In genomic region chr22:38504731-38505594, GRCh38 we compare ENCODE assay signal across 8 cellular contexts. TPM values are rescaled to one million over a fixed set of nuclear protein-coding genes. Genes with fewer than 3 reads are reported as not detected.
DNase-seq lines count a peak whose midpoint lies in the region; TF ChIP-seq lines count a peak whose summit lies in the region.

No MANE protein-coding gene starts in this region.

- peaks cover 6% of the 10 kb centered on the region for H3K36me3 ChIP-seq in parathyroid adenoma (ENCODE audit: control insufficient read depth, insufficient read depth, low read length)
- H3K36me3 ChIP-seq in urinary bladder (ENCODE audit: insufficient read depth) = peaks cover 3% of the 10 kb centered on the region

- peak overlapping the region; percentile 93 for H2AFZ ChIP-seq in parathyroid adenoma

- in situ Hi-C loops in GM13977 (cut with MboI; ENCODE audit: low pct_unique_long_range_greater_than_20kb, low sequenced_read_pairs, unreplicated experiment) = no loop called here

- H3K27me3 ChIP-seq in parathyroid adenoma (ENCODE audit: control insufficient read depth, insufficient read depth, low read length) = no peaks in the 10 kb centered on the region

- TF ChIP-seq CTCF in GM13977 (IDR thresholded peaks at IDR 0.05; ENCODE audit: extremely low read depth, insufficient read depth, missing control alignments) (no peak), fibroblast of the aortic adventitia (IDR thresholded peaks at IDR 0.05; ENCODE audit: insufficient read depth, low read length) (no peak), parathyroid adenoma (IDR thresholded peaks at IDR 0.05) (no peak)

- H3K4me3 ChIP-seq in fibroblast of the aortic adventitia (ENCODE audit: low read depth, low read length) (peak overlapping the region; percentile 89), parathyroid adenoma (ENCODE audit: low read depth, low read length) (peak overlapping the region; percentile 97), urinary bladder (ENCODE audit: low read depth, low read length) (peak overlapping the region; percentile 79)

- peaks cover 16% of the 10 kb centered on the region for H3K4me1 ChIP-seq in parathyroid adenoma
- no peaks in the 10 kb centered on the region for H3K4me1 ChIP-seq in urinary bladder (ENCODE audit: insufficient read depth)

- 1% methylated on average over 40 of the region's 40 CpGs for WGBS in urinary bladder

- peak overlapping the region; percentile 100 for H3K27ac ChIP-seq in parathyroid adenoma
- peak overlapping the region; percentile 100 for H3K27ac ChIP-seq in urinary bladder (ENCODE audit: low read depth)

- peaks cover 34% of the 10 kb centered on the region for H3K79me2 ChIP-seq in parathyroid adenoma

- no peaks in the 10 kb centered on the region for H3K9me3 ChIP-seq in parathyroid adenoma (ENCODE audit: control insufficient read depth, low read length)

- H3K9ac ChIP-seq in parathyroid adenoma = peak overlapping the region; percentile 100

- DNase-seq in GM13977 (ENCODE audit: low spot score) (peak; percentile 55), NCI-H82 treated with DMSO at 0.1 percent for 48 hours (lab: John Stamatoyannopoulos, UW; ENCODE audit: unreplicated experiment) (peak; percentile 7), fibroblast of the aortic adventitia (ENCODE audit: low read depth) (no peak), NCI-H446 (lab: John Stamatoyannopoulos, UW) (no peak), GOT3 (lab: John Stamatoyannopoulos, UW) (no peak)
- peak; percentile 61 for DNase-seq in activated T-cell treated with anti-CD3 and anti-CD28 coated beads, Interleukin-2, amount 50 U/mL, for 1 hour

- H3K4me2 ChIP-seq in parathyroid adenoma (ENCODE audit: low read length) = peak overlapping the region; percentile 88

RNA-seq across cellular contexts. Expression of gene DDX17, which starts 1.1 kb away (rescaled TPM):
- total RNA-seq in fibroblast of the aortic adventitia (ENCODE audit: low replicate concordance) (322 and 701 TPM in 2 replicates), urinary bladder (653 TPM)
- 221 TPM for polyA plus RNA-seq in urinary bladder

RNA-seq across cellular contexts. Expression of gene KDELR3, which starts 37.1 kb away (rescaled TPM):
- total RNA-seq in fibroblast of the aortic adventitia (ENCODE audit: low replicate concordance) = 22.1 and 183 TPM in 2 replicates
- total RNA-seq in urinary bladder = 75.7 TPM
- polyA plus RNA-seq in urinary bladder = 4.7 TPM

RNA-seq across cellular contexts. Expression of gene KCNJ4, which starts 50.0 kb away (rescaled TPM):
- total RNA-seq in fibroblast of the aortic adventitia (ENCODE audit: low replicate concordance) (not detected in 2 replicates), urinary bladder (not detected)
- not detected for polyA plus RNA-seq in urinary bladder

Comparison
In these comparisons a context has a peak if more than half of its experiments do, and no peak if none do; other contexts are left out.
1. DNase-seq: peak in GM13977 (single experiment), NCI-H82 treated with DMSO at 0.1 percent for 48 hours (single experiment) and activated T-cell treated with anti-CD3 and anti-CD28 coated beads, Interleukin-2, amount 50 U/mL, for 1 hour (single experiment); none in fibroblast of the aortic adventitia (single experiment), NCI-H446 (0 of 2) and GOT3 (single experiment).
2. Peak in every context shown above with its lines, with median percentiles within 50 percentile points of each other: H3K4me3 ChIP-seq.